In the genomic region with DNA sequence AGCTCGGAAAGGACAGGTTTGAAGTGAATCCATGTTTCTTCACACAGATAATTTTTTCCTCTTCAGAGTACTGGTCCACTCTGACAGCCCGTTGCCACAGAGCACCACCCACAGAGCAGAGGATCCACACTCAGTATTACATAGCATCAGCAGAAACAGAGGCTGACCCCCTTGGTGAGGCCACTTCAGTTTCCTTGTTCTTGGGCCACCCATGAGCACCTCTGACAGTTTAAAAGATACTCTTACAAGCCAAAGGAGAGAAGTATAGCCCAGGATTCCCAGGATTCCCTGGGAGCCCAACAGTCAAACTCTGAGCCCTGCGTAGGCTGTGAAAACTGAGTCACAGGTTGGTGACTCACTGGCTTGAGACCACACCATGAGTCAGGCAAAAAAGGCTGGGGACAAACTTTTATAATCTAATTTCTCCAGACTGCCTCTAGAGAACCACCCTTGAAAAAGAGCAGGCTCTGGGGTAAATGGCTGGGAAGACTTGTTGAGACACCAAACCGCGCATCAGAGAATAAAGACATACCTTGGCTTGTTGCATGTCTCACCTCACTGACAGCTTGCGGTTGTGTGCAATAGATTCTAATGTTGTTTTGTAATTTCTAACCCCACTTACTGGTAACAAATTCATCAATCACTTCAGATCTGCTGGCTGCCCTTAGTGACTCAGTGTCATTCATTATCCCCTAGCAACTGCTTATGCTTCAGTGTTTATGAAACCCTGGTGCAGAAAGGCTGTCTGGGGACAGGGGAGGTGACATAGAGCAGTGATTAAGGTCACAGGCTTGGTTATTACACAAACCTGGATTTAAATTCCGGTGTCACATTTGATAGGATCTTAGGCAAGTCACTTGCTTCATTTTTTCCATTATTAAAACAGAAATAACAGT, we compare ENCODE assay signal across 9 cellular contexts. TPM values are rescaled to one million over a fixed set of nuclear protein-coding genes. Genes with fewer than 3 reads are reported as not detected.
DNase-seq lines count a peak whose midpoint lies in the region; ATAC-seq and TF ChIP-seq lines count a peak whose summit lies in the region.
"Had no signal": no experiment of that assay in that cellular context is flagged by ENCODE, and none has a peak within 500 bp of the region (broad histone marks: within the 10 kb centered on the region; RNA-seq: fewer than 3 reads in every experiment).

No MANE protein-coding gene starts in this region.

- POLR2A ChIA-PET in CD8-positive, alpha-beta memory T cell (lab: Charles Lee): no interaction called here

- H3K4me1 Mint-ChIP-seq in CD8-positive, alpha-beta memory T cell: no peaks in the 10 kb centered on the region
- peaks cover 10% of the 10 kb centered on the region for H3K4me1 Mint-ChIP-seq in activated CD8-positive, alpha-beta memory T cell treated with anti-CD3 and anti-CD28 coated beads, Interleukin-2, amount 10 ng/mL, durations not matched to agents 7 days and 5 days
- H3K4me1 Mint-ChIP-seq: naive B cell had no signal

- H3K27me3 ChIP-seq in CD8-positive, alpha-beta memory T cell (ENCODE audit: insufficient read depth, low read length, poor library complexity, severe bottlenecking): no peaks in the 10 kb centered on the region

- peaks cover 0 to 3% (median 0%) of the 10 kb centered on the region in 5 donors for H3K9me3 Mint-ChIP-seq in CD8-positive, alpha-beta memory T cell
- no peaks in the 10 kb centered on the region for H3K9me3 Mint-ChIP-seq in activated CD8-positive, alpha-beta memory T cell treated with anti-CD3 and anti-CD28 coated beads, Interleukin-2, amount 10 ng/mL, durations not matched to agents 7 days and 5 days (ENCODE audit: low read depth)

- no peak overlapping the region for H3K27ac Mint-ChIP-seq in CD8-positive, alpha-beta memory T cell
- peak overlapping the region; percentile 0 for H3K27ac Mint-ChIP-seq in activated CD8-positive, alpha-beta memory T cell treated with anti-CD3 and anti-CD28 coated beads, Interleukin-2, amount 10 ng/mL, durations not matched to agents 7 days and 5 days
- H3K27ac Mint-ChIP-seq: naive B cell had no signal

- ATAC-seq in HG03439 (IDR thresholded peaks at IDR 0.05; ENCODE audit: unreplicated experiment) (peak; percentile 50), HG02884 (IDR thresholded peaks at IDR 0.05; ENCODE audit: unreplicated experiment) (no peak)
- ATAC-seq in activated CD8-positive, alpha-beta memory T cell treated with anti-CD3 and anti-CD28 coated beads, Interleukin-2, amount 10 ng/mL, durations not matched to agents 7 days and 5 days: peak; percentile 77

- H3K36me3 Mint-ChIP-seq in CD8-positive, alpha-beta memory T cell: no peaks in the 10 kb centered on the region
- no peaks in the 10 kb centered on the region for H3K36me3 Mint-ChIP-seq in activated CD8-positive, alpha-beta memory T cell treated with anti-CD3 and anti-CD28 coated beads, Interleukin-2, amount 10 ng/mL, durations not matched to agents 7 days and 5 days
- H3K36me3 Mint-ChIP-seq: naive B cell had no signal

- no peak overlapping the region for H3K4me3 Mint-ChIP-seq in CD8-positive, alpha-beta memory T cell
- H3K4me3 Mint-ChIP-seq in activated CD8-positive, alpha-beta memory T cell treated with anti-CD3 and anti-CD28 coated beads, Interleukin-2, amount 10 ng/mL, durations not matched to agents 7 days and 5 days: no peak overlapping the region
- H3K4me3 Mint-ChIP-seq: naive B cell had no signal

- no peak for TF ChIP-seq CTCF in foreskin fibroblast (IDR thresholded peaks at IDR 0.05; ENCODE audit: low read depth, low read length)
- no peak for TF ChIP-seq CTCF in GM20000 (IDR thresholded peaks at IDR 0.05; ENCODE audit: extremely low read depth, missing control alignments)

- H3K27ac ChIP-seq in CD8-positive, alpha-beta memory T cell (ENCODE audit: low read depth, low read length): peak overlapping the region; percentile 61

- no peak overlapping the region for H3K4me3 ChIP-seq in CD8-positive, alpha-beta memory T cell (ENCODE audit: low read length)
- no peak overlapping the region for H3K4me3 ChIP-seq in foreskin fibroblast (ENCODE audit: low read depth in 1 of 2, low read length in 2 of 2)

- H3K9me3 ChIP-seq in CD8-positive, alpha-beta memory T cell (ENCODE audit: low read length): no peaks in the 10 kb centered on the region

- no peaks in the 10 kb centered on the region for H3K36me3 ChIP-seq in CD8-positive, alpha-beta memory T cell (ENCODE audit: insufficient read depth, low read length)

- no peaks in the 10 kb centered on the region for H3K4me1 ChIP-seq in CD8-positive, alpha-beta memory T cell (ENCODE audit: insufficient read depth, low read length)

- DNase-seq in CD8-positive, alpha-beta memory T cell: no peak
- DNase-seq in activated CD8-positive, alpha-beta memory T cell treated with anti-CD3 and anti-CD28 coated beads, Interleukin-2, amount 10 ng/mL, durations not matched to agents 7 days and 5 days: peak; percentile 57
- DNase-seq in foreskin fibroblast (peak; percentile 97 to 98), smooth muscle cell of the brain vasculature (ENCODE audit: low read depth, low spot score) (peak; percentile 96), NCI-H2171 treated with DMSO at 0.1 percent for 48 hours (lab: John Stamatoyannopoulos, UW) (no peak), GM20000 (ENCODE audit: low spot score) (no peak)
- DNase-seq: naive B cell had no signal

- CTCF ChIA-PET in CD8-positive, alpha-beta memory T cell (lab: Charles Lee): no interaction called here
- CTCF ChIA-PET in activated CD8-positive, alpha-beta memory T cell treated with anti-CD3 and anti-CD28 coated beads, Interleukin-2, amount 10 ng/mL, durations not matched to agents 7 days and 5 days (lab: Charles Lee): no interaction called here

- H3K27me3 Mint-ChIP-seq in CD8-positive, alpha-beta memory T cell: peaks cover 9 to 12% of the 10 kb centered on the region in 2 donors
- H3K27me3 Mint-ChIP-seq in activated CD8-positive, alpha-beta memory T cell treated with anti-CD3 and anti-CD28 coated beads, Interleukin-2, amount 10 ng/mL, durations not matched to agents 7 days and 5 days: peaks cover 13% of the 10 kb centered on the region

RNA-seq across cellular contexts. Expression of gene PRSS23, which starts 56.9 kb away (rescaled TPM):
- total RNA-seq in CD8-positive, alpha-beta memory T cell: 1 to 10 TPM; 4.0 to 4.9 TPM
- polyA plus RNA-seq in CD8-positive, alpha-beta memory T cell: 13.3 TPM
- total RNA-seq in activated CD8-positive, alpha-beta memory T cell treated with anti-CD3 and anti-CD28 coated beads, Interleukin-2, amount 10 ng/mL, durations not matched to agents 7 days and 5 days: 1 to 10 TPM in 1 of 2 experiments, under 1 TPM in 1; 0.85 to 4.9 TPM

Comparison
In these comparisons a context has a peak if more than half of its experiments do, and no peak if none do; other contexts are left out.
1. DNase-seq: peak in activated CD8-positive, alpha-beta memory T cell treated with anti-CD3 and anti-CD28 coated beads, Interleukin-2, amount 10 ng/mL, durations not matched to agents 7 days and 5 days (single experiment), foreskin fibroblast (2 of 2) and smooth muscle cell of the brain vasculature (single experiment); none in CD8-positive, alpha-beta memory T cell (0 of 5), NCI-H2171 treated with DMSO at 0.1 percent for 48 hours (single experiment) and GM20000 (single experiment).